Comparison of ENCODE assay signal across 9 cellular contexts in the genomic region with DNA sequence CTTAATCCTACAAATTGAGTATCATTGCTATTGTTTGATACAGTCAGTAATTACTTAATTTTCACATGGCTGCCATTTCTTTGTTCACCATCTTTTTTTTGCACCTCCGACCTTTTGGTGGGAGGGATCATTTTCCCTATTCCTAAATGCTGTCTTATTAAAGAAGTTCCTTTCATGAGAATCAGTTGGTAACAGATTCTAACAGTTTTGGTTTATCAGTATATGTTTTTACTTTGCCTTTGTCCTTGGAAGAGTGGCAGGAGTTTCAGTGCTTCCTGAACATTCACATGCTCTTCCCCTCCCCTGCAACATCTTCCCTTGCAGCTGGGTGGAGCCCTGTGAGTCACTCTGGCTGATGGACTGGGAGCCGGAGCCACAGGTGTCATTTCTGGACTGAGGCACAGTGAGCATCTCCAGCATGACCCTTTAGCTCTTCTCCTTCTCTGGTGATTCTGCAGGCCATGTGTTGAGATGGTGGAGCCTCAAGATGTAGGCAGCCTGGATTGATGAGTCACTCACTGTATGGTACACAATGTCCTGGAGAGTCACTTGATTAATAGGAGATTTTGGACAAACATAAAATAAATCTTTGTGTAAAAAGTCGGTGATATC.
DNase-seq lines count a peak whose midpoint lies in the region; FAIRE-seq and TF ChIP-seq lines count a peak whose summit lies in the region.
"Had no signal": no experiment of that assay in that cellular context is flagged by ENCODE, and none has a peak within 500 bp of the region (broad histone marks: within the 10 kb centered on the region; RNA-seq: fewer than 3 reads in every experiment).

No MANE protein-coding gene starts in this region.

- H3K4me1 Mint-ChIP-seq in activated naive CD8-positive, alpha-beta T cell treated with anti-CD3 and anti-CD28 coated beads for 36 hours: peaks cover 4% of the 10 kb centered on the region

- H3K9me3 ChIP-seq in small intestine (ENCODE audit: control insufficient read depth, low read depth): no peaks in the 10 kb centered on the region

- FAIRE-seq in small intestine (lab: Jason Lieb, UNC): no peak

- no peak overlapping the region for H3K27ac Mint-ChIP-seq in activated naive CD8-positive, alpha-beta T cell treated with anti-CD3 and anti-CD28 coated beads for 36 hours
- H3K27ac Mint-ChIP-seq: activated CD8-positive, alpha-beta T cell treated with anti-CD3 and anti-CD28 coated beads for 36 hours had no signal

- H3K36me3 Mint-ChIP-seq in activated naive CD8-positive, alpha-beta T cell treated with anti-CD3 and anti-CD28 coated beads for 36 hours: no peaks in the 10 kb centered on the region

- H3K4me3 ChIP-seq in fibroblast of villous mesenchyme (ENCODE audit: low read depth, low read length) (no peak overlapping the region), small intestine (ENCODE audit: low read depth in 1 of 2, low read length in 2 of 2) (no peak overlapping the region)

- no peaks in the 10 kb centered on the region for H3K36me3 ChIP-seq in small intestine (ENCODE audit: control insufficient read depth in 2 of 2, insufficient read depth in 2 of 2, low read length in 2 of 2)

- no peaks in the 10 kb centered on the region for H3K4me1 ChIP-seq in small intestine (ENCODE audit: control insufficient read depth in 2 of 2, insufficient read depth in 1 of 2, low read depth in 1 of 2, low read length in 1 of 2)

- TF ChIP-seq CTCF in fibroblast of villous mesenchyme (IDR thresholded peaks at IDR 0.05; ENCODE audit: insufficient read depth, low read depth, low read length): peak; percentile 26

- H3K9me3 Mint-ChIP-seq in activated naive CD8-positive, alpha-beta T cell treated with anti-CD3 and anti-CD28 coated beads for 36 hours: no peaks in the 10 kb centered on the region
- H3K9me3 Mint-ChIP-seq: activated CD8-positive, alpha-beta T cell treated with anti-CD3 and anti-CD28 coated beads for 36 hours had no signal

- no peaks in the 10 kb centered on the region for H3K27me3 ChIP-seq in small intestine (ENCODE audit: control insufficient read depth in 2 of 2, insufficient read depth in 2 of 2, low read length in 2 of 2)

- H3K4me3 Mint-ChIP-seq in activated naive CD8-positive, alpha-beta T cell treated with anti-CD3 and anti-CD28 coated beads for 36 hours: no peak overlapping the region
- H3K4me3 Mint-ChIP-seq: activated CD8-positive, alpha-beta T cell treated with anti-CD3 and anti-CD28 coated beads for 36 hours had no signal

- no peak overlapping the region for H3K27ac ChIP-seq in small intestine (ENCODE audit: low read depth in 1 of 2, low read length in 1 of 2)

- WGBS in small intestine, 3 donors: 33 to 58% (median 43%) methylated on average over 3 of the region's 3 CpGs

- H3K27me3 Mint-ChIP-seq in activated naive CD8-positive, alpha-beta T cell treated with anti-CD3 and anti-CD28 coated beads for 36 hours: peaks cover 14% of the 10 kb centered on the region

- DNase-seq in NCI-H1417 (lab: John Stamatoyannopoulos, UW) (peak; percentile 13 to 60 (median 22)), NCI-H1417 treated with DMSO at 0.1 percent for 48 hours (lab: John Stamatoyannopoulos, UW) (no peak), NCI-H748 treated with DMSO at 0.1 percent for 48 hours (lab: John Stamatoyannopoulos, UW) (peak; percentile 17), fibroblast of villous mesenchyme (ENCODE audit: low read depth) (peak; percentile 63), small intestine (peak; percentile 51), NCI-H128 (lab: John Stamatoyannopoulos, UW; ENCODE audit: unreplicated experiment) (no peak), putamen (ENCODE audit: low spot score) (no peak)
- no peak for DNase-seq in activated naive CD8-positive, alpha-beta T cell treated with anti-CD3 and anti-CD28 coated beads for 36 hours
- DNase-seq: activated CD8-positive, alpha-beta T cell treated with anti-CD3 and anti-CD28 coated beads for 36 hours had no signal

Comparison
In these comparisons a context has a peak if more than half of its experiments do, and no peak if none do; other contexts are left out.
1. DNase-seq: peak in NCI-H1417 (3 of 3), NCI-H748 treated with DMSO at 0.1 percent for 48 hours (single experiment), fibroblast of villous mesenchyme (single experiment) and small intestine (single experiment); none in NCI-H1417 treated with DMSO at 0.1 percent for 48 hours (single experiment), activated naive CD8-positive, alpha-beta T cell treated with anti-CD3 and anti-CD28 coated beads for 36 hours (single experiment), NCI-H128 (single experiment) and putamen (single experiment).